In genomic region chr10:102776779-102777417, GRCh38 we compare ENCODE assay signal across 8 cellular contexts. TPM values are rescaled to one million over a fixed set of nuclear protein-coding genes. Genes with fewer than 3 reads are reported as not detected.
DNase-seq lines count a peak whose midpoint lies in the region; ATAC-seq lines count a peak whose summit lies in the region.

No MANE protein-coding gene starts in this region.

- H3K9me3 Mint-ChIP-seq in activated CD4-positive, alpha-beta memory T cell treated with anti-CD3 and anti-CD28 coated beads for 36 hours: no peaks in the 10 kb centered on the region
- no peaks in the 10 kb centered on the region for H3K9me3 Mint-ChIP-seq in activated CD4-positive, alpha-beta memory T cell treated with anti-CD3 and anti-CD28 coated beads, Interleukin-2, amount 10 ng/mL, durations not matched to agents 7 days and 5 days

- no peaks in the 10 kb centered on the region for H3K27me3 ChIP-seq in right cardiac atrium (ENCODE audit: control insufficient read depth, insufficient read depth)

- peaks cover 59% of the 10 kb centered on the region for H3K4me1 Mint-ChIP-seq in activated CD4-positive, alpha-beta memory T cell treated with anti-CD3 and anti-CD28 coated beads for 36 hours (ENCODE audit: low read depth)
- H3K4me1 Mint-ChIP-seq in activated CD4-positive, alpha-beta memory T cell treated with anti-CD3 and anti-CD28 coated beads, Interleukin-2, amount 10 ng/mL, durations not matched to agents 7 days and 5 days: peaks cover 21% of the 10 kb centered on the region

- no peaks in the 10 kb centered on the region for H3K27me3 Mint-ChIP-seq in activated CD4-positive, alpha-beta memory T cell treated with anti-CD3 and anti-CD28 coated beads for 36 hours
- no peaks in the 10 kb centered on the region for H3K27me3 Mint-ChIP-seq in activated CD4-positive, alpha-beta memory T cell treated with anti-CD3 and anti-CD28 coated beads, Interleukin-2, amount 10 ng/mL, durations not matched to agents 7 days and 5 days

- H3K36me3 Mint-ChIP-seq in activated CD4-positive, alpha-beta memory T cell treated with anti-CD3 and anti-CD28 coated beads for 36 hours: peaks cover 16% of the 10 kb centered on the region
- H3K36me3 Mint-ChIP-seq in activated CD4-positive, alpha-beta memory T cell treated with anti-CD3 and anti-CD28 coated beads, Interleukin-2, amount 10 ng/mL, durations not matched to agents 7 days and 5 days (ENCODE audit: low read depth): peaks cover 8% of the 10 kb centered on the region

- H3K9me3 ChIP-seq in right cardiac atrium (ENCODE audit: control insufficient read depth, low read length): no peaks in the 10 kb centered on the region

- peak; percentile 16 for DNase-seq in activated CD4-positive, alpha-beta memory T cell treated with anti-CD3 and anti-CD28 coated beads for 36 hours
- no peak for DNase-seq in activated CD4-positive, alpha-beta memory T cell treated with anti-CD3 and anti-CD28 coated beads, Interleukin-2, amount 10 ng/mL, durations not matched to agents 7 days and 5 days
- DNase-seq in right cardiac atrium (peak; percentile 87 to 93 (median 87)), pulmonary artery endothelial cell (ENCODE audit: low read depth, low spot score) (peak; percentile 85), SK-N-DZ (ENCODE audit: low spot score) (no peak), inferior parietal cortex (ENCODE audit: extremely low spot score) (no peak)

- POLR2A ChIA-PET in activated CD4-positive, alpha-beta memory T cell treated with anti-CD3 and anti-CD28 coated beads for 36 hours (lab: Charles Lee): no interaction called here
- POLR2A ChIA-PET in activated CD4-positive, alpha-beta memory T cell treated with anti-CD3 and anti-CD28 coated beads, Interleukin-2, amount 10 ng/mL, durations not matched to agents 7 days and 5 days (lab: Charles Lee): no interaction called here

- 4% methylated on average over 9 of the region's 9 CpGs for WGBS in right cardiac atrium

- H3K4me3 Mint-ChIP-seq in activated CD4-positive, alpha-beta memory T cell treated with anti-CD3 and anti-CD28 coated beads for 36 hours: no peak overlapping the region
- H3K4me3 Mint-ChIP-seq in activated CD4-positive, alpha-beta memory T cell treated with anti-CD3 and anti-CD28 coated beads, Interleukin-2, amount 10 ng/mL, durations not matched to agents 7 days and 5 days: no peak overlapping the region

- H3K27ac Mint-ChIP-seq in activated CD4-positive, alpha-beta memory T cell treated with anti-CD3 and anti-CD28 coated beads for 36 hours: no peak overlapping the region
- no peak overlapping the region for H3K27ac Mint-ChIP-seq in activated CD4-positive, alpha-beta memory T cell treated with anti-CD3 and anti-CD28 coated beads, Interleukin-2, amount 10 ng/mL, durations not matched to agents 7 days and 5 days

- H3K4me3 ChIP-seq in right cardiac atrium (ENCODE audit: low read length): peak overlapping the region; percentile 81

- peak; percentile 80 to 85 for ATAC-seq in right cardiac atrium
- ATAC-seq in GM18873 (IDR thresholded peaks at IDR 0.05; ENCODE audit: low FRiP score, unreplicated experiment): no peak

- intact Hi-C loops in activated CD4-positive, alpha-beta memory T cell treated with anti-CD3 and anti-CD28 coated beads for 36 hours (cut with micrococcal nuclease): no loop called here
- intact Hi-C loops in right cardiac atrium (cut with DNase I): loop anchor here in 1 of 4 donors (5.0 kb wide), 1 partner anchor 35 kb away; the partner anchor contains the start of gene WBP1L

- H3K27ac ChIP-seq in angular gyrus (ENCODE audit: low read depth, low read length) (peak overlapping the region; percentile 92), right cardiac atrium (ENCODE audit: low read length) (peak overlapping the region; percentile 97)

- H3K4me1 ChIP-seq in right cardiac atrium (ENCODE audit: control insufficient read depth, insufficient read depth, low read length): peaks cover 49% of the 10 kb centered on the region

- CTCF ChIA-PET in activated CD4-positive, alpha-beta memory T cell treated with anti-CD3 and anti-CD28 coated beads for 36 hours (lab: Charles Lee): interaction anchor here (1.0 to 1.3 kb wide), 2 partner anchors 12 to 24 kb away, joined by 3 read pairs; no protein-coding TSS in a partner anchor
- CTCF ChIA-PET in activated CD4-positive, alpha-beta memory T cell treated with anti-CD3 and anti-CD28 coated beads, Interleukin-2, amount 10 ng/mL, durations not matched to agents 7 days and 5 days (lab: Charles Lee): interaction anchor here (0.7 kb wide), 1 partner anchor 28 kb away, joined by 4 read pairs; no protein-coding TSS in a partner anchor

RNA-seq across cellular contexts. Expression of gene WBP1L, which starts 33.1 kb away (rescaled TPM):
- total RNA-seq in activated CD4-positive, alpha-beta memory T cell treated with anti-CD3 and anti-CD28 coated beads for 36 hours: 10 to 100 TPM; 14.6 to 15.9 TPM
- 10 to 100 TPM; 31.7 to 31.9 TPM for total RNA-seq in activated CD4-positive, alpha-beta memory T cell treated with anti-CD3 and anti-CD28 coated beads, Interleukin-2, amount 10 ng/mL, durations not matched to agents 7 days and 5 days
- total RNA-seq in right cardiac atrium: 10 to 100 TPM; 35.2 to 50.5 (median 37.8) TPM
- polyA plus RNA-seq in right cardiac atrium: 19.1 TPM
- 46.8 and 72.1 TPM in 2 replicates for total RNA-seq in pulmonary artery endothelial cell
- polyA plus RNA-seq in SK-N-DZ (2014; cell fraction: cytosol; rRNA removed): 7.4 and 9.8 TPM in 2 replicates
- polyA plus RNA-seq in SK-N-DZ (2014; cell fraction: nucleus; rRNA removed): 4.2 and 8.2 TPM in 2 replicates

Comparison
In these comparisons a context has a peak if more than half of its experiments do, and no peak if none do; other contexts are left out.
1. DNase-seq: peak in activated CD4-positive, alpha-beta memory T cell treated with anti-CD3 and anti-CD28 coated beads for 36 hours (single experiment), right cardiac atrium (3 of 3) and pulmonary artery endothelial cell (single experiment); none in activated CD4-positive, alpha-beta memory T cell treated with anti-CD3 and anti-CD28 coated beads, Interleukin-2, amount 10 ng/mL, durations not matched to agents 7 days and 5 days (single experiment), SK-N-DZ (single experiment) and inferior parietal cortex (single experiment).